ENCODE assay signal across 10 cellular contexts in the genomic region with DNA sequence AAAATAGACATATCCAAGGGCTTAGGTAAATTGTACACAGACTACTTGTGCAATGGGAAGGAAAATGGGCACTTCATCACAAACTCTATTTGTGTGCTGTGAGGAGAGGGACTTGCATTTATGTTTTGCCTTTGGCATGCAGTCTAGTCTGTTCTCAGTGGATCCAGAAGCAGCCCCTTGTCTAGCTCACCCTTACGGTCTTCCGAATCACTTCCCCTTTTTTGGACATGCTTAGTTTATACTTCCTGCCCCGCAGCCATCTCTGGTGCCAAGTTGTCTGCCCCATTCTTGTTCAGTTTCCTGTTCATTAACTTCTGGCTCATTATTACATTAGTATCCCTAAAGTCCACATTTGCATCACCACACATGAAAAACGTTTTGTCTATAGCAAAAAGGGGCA.
DNase-seq lines count a peak whose midpoint lies in the region; ATAC-seq and TF ChIP-seq lines count a peak whose summit lies in the region.
"Had no signal": no experiment of that assay in that cellular context is flagged by ENCODE, and none has a peak within 500 bp of the region (broad histone marks: within the 10 kb centered on the region; RNA-seq: fewer than 3 reads in every experiment).

No MANE protein-coding gene starts in this region.

- no peak overlapping the region for H3K27ac ChIP-seq in tibial nerve

- no peak for TF ChIP-seq EP300 in tibial nerve (IDR thresholded peaks at IDR 0.05)

- no peaks in the 10 kb centered on the region for H3K9me3 ChIP-seq in tibial nerve

- ATAC-seq in stimulated activated naive CD8-positive, alpha-beta T cell treated with anti-CD3 and anti-CD28 coated beads, Interleukin-15, Interleukin-2, amounts not matched to agents 100 U/mL and 50 U/mL, for 24 hours, result no peak
- peak; percentile 93 for ATAC-seq in HG02938 (IDR thresholded peaks at IDR 0.05; ENCODE audit: unreplicated experiment)

- no peaks in the 10 kb centered on the region for H3K9me3 Mint-ChIP-seq in stimulated activated naive CD8-positive, alpha-beta T cell treated with anti-CD3 and anti-CD28 coated beads, Interleukin-15, Interleukin-2, amounts not matched to agents 100 ng/mL and 50 ng/mL, for 24 hours
- H3K9me3 Mint-ChIP-seq: CD4-positive, alpha-beta T cell had no signal

- peaks cover 31% of the 10 kb centered on the region for H3K4me1 Mint-ChIP-seq in stimulated activated naive CD8-positive, alpha-beta T cell treated with anti-CD3 and anti-CD28 coated beads, Interleukin-15, Interleukin-2, amounts not matched to agents 100 ng/mL and 50 ng/mL, for 24 hours (ENCODE audit: low read depth)

- H3K36me3 Mint-ChIP-seq in stimulated activated naive CD8-positive, alpha-beta T cell treated with anti-CD3 and anti-CD28 coated beads, Interleukin-15, Interleukin-2, amounts not matched to agents 100 ng/mL and 50 ng/mL, for 24 hours (ENCODE audit: low read depth), result no peaks in the 10 kb centered on the region

- H3K4me3 Mint-ChIP-seq in stimulated activated naive CD8-positive, alpha-beta T cell treated with anti-CD3 and anti-CD28 coated beads, Interleukin-15, Interleukin-2, amounts not matched to agents 100 ng/mL and 50 ng/mL, for 24 hours, result no peak overlapping the region
- H3K4me3 Mint-ChIP-seq: CD4-positive, alpha-beta T cell had no signal

- no peak for TF ChIP-seq CTCF in tibial nerve (IDR thresholded peaks at IDR 0.05)

- peaks cover 4% of the 10 kb centered on the region for H3K27me3 Mint-ChIP-seq in stimulated activated naive CD8-positive, alpha-beta T cell treated with anti-CD3 and anti-CD28 coated beads, Interleukin-15, Interleukin-2, amounts not matched to agents 100 ng/mL and 50 ng/mL, for 24 hours

- H3K27ac Mint-ChIP-seq in stimulated activated naive CD8-positive, alpha-beta T cell treated with anti-CD3 and anti-CD28 coated beads, Interleukin-15, Interleukin-2, amounts not matched to agents 100 ng/mL and 50 ng/mL, for 24 hours, result peak overlapping the region; percentile 32
- H3K27ac Mint-ChIP-seq: CD4-positive, alpha-beta T cell had no signal

- H3K4me3 ChIP-seq in tibial nerve, result no peak overlapping the region

- DNase-seq in stimulated activated naive CD8-positive, alpha-beta T cell treated with anti-CD3 and anti-CD28 coated beads, Interleukin-15, Interleukin-2, amounts not matched to agents 100 U/mL and 50 U/mL, for 24 hours, result no peak
- DNase-seq in NCI-H446 treated with DMSO at 0.1 percent for 48 hours (lab: John Stamatoyannopoulos, UW) (peak; percentile 42), tibial nerve (ENCODE audit: low spot score in 2 of 2) (no peak), mucosa of gallbladder (ENCODE audit: low spot score) (no peak), NCI-H82 (lab: John Stamatoyannopoulos, UW) (no peak), amniotic stem cell (lab: John Stamatoyannopoulos, UW) (no peak)
- DNase-seq: activated naive CD4-positive, alpha-beta T cell; CD4-positive, alpha-beta T cell had no signal

- no peak for TF ChIP-seq POLR2A in tibial nerve (IDR thresholded peaks at IDR 0.05)

- no peaks in the 10 kb centered on the region for H3K36me3 ChIP-seq in tibial nerve

- H3K4me1 ChIP-seq in tibial nerve, result peaks cover 0 to 22% (median 0%) of the 10 kb centered on the region in 4 donors

- WGBS in tibial nerve, 2 donors, result 59 to 71% methylated on average over 4 of the region's 4 CpGs

- H3K27me3 ChIP-seq in tibial nerve, result no peaks in the 10 kb centered on the region
